ENCODE assay signal across 1 cellular context in the genomic region with DNA sequence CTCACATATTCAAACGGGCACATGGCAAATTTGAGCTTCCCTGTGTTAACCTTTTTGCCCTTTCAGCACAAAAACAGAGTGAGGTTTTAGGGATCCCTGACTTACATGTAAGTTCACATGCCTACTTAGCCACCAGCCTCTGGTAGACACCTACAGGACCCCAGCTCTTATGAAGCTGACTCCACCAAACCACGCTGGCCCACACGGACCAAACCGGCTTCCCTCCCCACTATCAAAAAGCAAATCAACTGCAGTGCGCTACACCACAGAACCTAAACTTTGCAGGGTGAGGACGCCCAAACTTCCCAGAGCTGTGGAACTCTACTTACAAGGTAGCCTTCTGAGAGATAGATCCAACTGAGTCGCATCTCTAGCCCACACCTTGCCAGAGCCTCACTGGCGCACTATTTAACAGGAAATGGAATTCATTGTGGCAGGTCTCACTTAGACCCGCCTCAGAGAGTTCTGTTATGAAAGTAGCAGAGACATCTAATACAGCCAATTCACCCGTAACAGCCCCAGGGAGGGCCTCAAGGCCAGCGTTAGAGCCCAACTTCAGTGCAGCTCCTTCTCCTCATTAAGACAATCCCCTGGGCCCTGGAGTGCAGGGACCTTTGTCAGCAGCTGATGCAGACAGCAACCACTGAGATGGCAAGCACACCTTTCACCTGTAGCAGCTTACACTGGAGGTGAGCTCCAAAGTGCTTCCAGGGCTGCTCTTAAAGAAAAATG.
TF ChIP-seq lines count a peak whose summit lies in the region.

No MANE protein-coding gene starts in this region.

TF ChIP-seq in GM23338, 12 proteins besides CTCF, POLR2A, EP300 and RAD21 (continued from another document):
- no peak for TF ChIP-seq ZNF462 (CRISPR knock-in tag; IDR thresholded peaks at IDR 0.05)
- TF ChIP-seq EZH2 (IDR thresholded peaks at IDR 0.05; ENCODE audit: low read depth, unreplicated experiment): no peak
- no peak for TF ChIP-seq POLR2AphosphoS5 (IDR thresholded peaks at IDR 0.05; ENCODE audit: low read depth)
